In the genomic region with DNA sequence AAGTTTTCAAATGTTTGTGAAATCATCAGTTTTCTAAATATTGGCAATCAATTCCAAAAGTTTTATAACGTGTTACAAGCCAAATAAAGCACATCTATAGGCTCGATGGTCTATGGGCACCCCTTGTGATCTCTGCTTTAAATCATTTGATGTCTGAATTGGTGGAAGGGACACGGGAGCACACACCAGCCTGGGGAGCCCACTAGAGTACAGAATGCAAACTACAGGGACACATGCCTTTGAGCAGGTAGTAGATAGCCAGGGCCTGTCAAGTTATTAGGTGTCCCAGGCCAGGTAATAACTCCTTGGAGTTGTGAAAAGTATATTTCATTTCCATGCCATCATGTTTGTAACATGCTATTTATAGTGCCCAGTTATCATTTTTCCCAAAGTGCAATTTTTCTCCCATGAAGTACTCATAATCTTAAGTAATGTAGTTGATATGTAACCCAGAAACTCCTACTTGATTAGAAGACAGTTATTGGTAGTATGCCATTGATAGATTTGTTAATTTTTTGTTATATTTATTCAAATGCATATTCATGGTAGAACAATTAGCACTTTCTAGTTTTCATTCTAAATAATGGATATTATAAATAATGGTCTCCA, we compare ENCODE assay signal across 8 cellular contexts.
A peak's percentile ranks its signal among the peaks of the same experiment; 100 is the strongest.
DNase-seq lines count a peak whose midpoint lies in the region; TF ChIP-seq lines count a peak whose summit lies in the region.

No MANE protein-coding gene starts in this region.

- peak; percentile 44 for DNase-seq in GM03348 (ENCODE audit: low spot score)
- DNase-seq in H4 (ENCODE audit: low spot score), result peak; percentile 31
- peak; percentile 5 to 14 for DNase-seq in activated CD4-positive, alpha-beta T cell treated with anti-CD3 and anti-CD28 coated beads, Interleukin-2, amount 50 U/mL, for 48 hours
- peak; percentile 76 for DNase-seq in left kidney (ENCODE audit: low read depth, low spot score)
- DNase-seq in MV-4-11 (lab: John Stamatoyannopoulos, UW), result no peak
- no peak for DNase-seq in activated gamma-delta T cell (lab: John Stamatoyannopoulos, UW)

- no peak overlapping the region for H3K27ac ChIP-seq in 22Rv1

- TF ChIP-seq CTCF in 22Rv1 (IDR thresholded peaks at IDR 0.05) (peak; percentile 80), LNCAP (IDR thresholded peaks at IDR 0.05) (peak; percentile 46)

Comparison
In these comparisons a context has a peak if more than half of its experiments do, and no peak if none do; other contexts are left out.
1. DNase-seq: peak in GM03348 (single experiment), H4 (single experiment), activated CD4-positive, alpha-beta T cell treated with anti-CD3 and anti-CD28 coated beads, Interleukin-2, amount 50 U/mL, for 48 hours (2 of 2) and left kidney (single experiment); none in MV-4-11 (single experiment) and activated gamma-delta T cell (single experiment).